10 cellular contexts compared by ENCODE assay signal in the genomic region with DNA sequence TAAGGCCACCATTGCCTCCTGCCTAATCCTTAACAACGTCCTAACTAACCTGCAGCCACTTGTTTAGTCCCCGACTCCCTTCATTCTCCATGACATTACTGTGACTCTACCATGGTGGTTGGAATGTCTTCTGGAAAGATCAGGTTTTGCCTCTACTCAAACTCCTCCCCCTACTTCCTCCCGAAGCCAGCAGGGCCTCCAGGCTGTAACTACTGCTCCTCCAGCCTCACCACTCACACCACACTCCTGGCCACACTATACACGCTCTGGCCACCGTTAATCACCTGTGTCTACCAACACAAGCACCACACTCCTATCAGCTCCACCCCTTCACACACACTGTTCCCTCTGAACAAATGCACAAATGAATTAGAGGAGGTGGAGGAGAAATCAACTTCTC.
A peak's percentile ranks its signal among the peaks of the same experiment; 100 is the strongest.
DNase-seq lines count a peak whose midpoint lies in the region; ATAC-seq and TF ChIP-seq lines count a peak whose summit lies in the region.
"Had no signal": no experiment of that assay in that cellular context is flagged by ENCODE, and none has a peak within 500 bp of the region (broad histone marks: within the 10 kb centered on the region; RNA-seq: fewer than 3 reads in every experiment).

No MANE protein-coding gene starts in this region.

- 0 out of 2 replicates have a peak overlapping the region, but pooled peaks have one; percentile 24 for H3K27ac ChIP-seq in GM23338 (ENCODE audit: low read depth)
- peak overlapping the region; percentile 62 to 68 for H3K27ac ChIP-seq in right atrium auricular region
- H3K27ac ChIP-seq in gastrocnemius medialis, result peak overlapping the region; percentile 7 to 95 (median 62)
- H3K27ac ChIP-seq in foreskin keratinocyte, result no peak overlapping the region

- H3K27me3 ChIP-seq in GM23338 (ENCODE audit: insufficient read depth) (no peaks in the 10 kb centered on the region), right atrium auricular region (no peaks in the 10 kb centered on the region), gastrocnemius medialis (no peaks in the 10 kb centered on the region), foreskin keratinocyte (no peaks in the 10 kb centered on the region)

- H3K4me1 Mint-ChIP-seq in GM23338 (peaks cover 45% of the 10 kb centered on the region), T-helper 17 cell (peaks cover 47% of the 10 kb centered on the region)

- DNase-seq in GM23338 (ENCODE audit: low spot score), result peak; percentile 53
- DNase-seq in T-helper 17 cell, result no peak
- DNase-seq in right atrium auricular region (ENCODE audit: low spot score), result no peak
- no peak for DNase-seq in gastrocnemius medialis
- DNase-seq in D341Med (ENCODE audit: low spot score), result no peak
- DNase-seq in foreskin keratinocyte, result no peak
- DNase-seq in T1000 (lab: John Stamatoyannopoulos, UW), result no peak
- DNase-seq: DMS153, NCI-H774 had no signal

- TF ChIP-seq POLR2A in gastrocnemius medialis (IDR thresholded peaks at IDR 0.05), result no peak

- H3K4me3 ChIP-seq in GM23338 (no peak overlapping the region), right atrium auricular region (no peak overlapping the region), gastrocnemius medialis (no peak overlapping the region)

- H3K9me3 Mint-ChIP-seq in GM23338, result no peaks in the 10 kb centered on the region

- TF ChIP-seq CTCF in GM23338 (conservative IDR thresholded peaks at IDR 0.05; ENCODE audit: low read depth in 2 of 2) (no peak), right atrium auricular region (IDR thresholded peaks at IDR 0.05) (no peak), gastrocnemius medialis (IDR thresholded peaks at IDR 0.05 in 4 of 5, conservative IDR thresholded peaks at IDR 0.05 in 1 of 5) (no peak), foreskin keratinocyte (conservative IDR thresholded peaks at IDR 0.05) (no peak)

- no peak overlapping the region for H2AFZ ChIP-seq in GM23338

- peaks cover 62% of the 10 kb centered on the region for H4K20me1 ChIP-seq in GM23338 (replicated peaks; ENCODE audit: insufficient read depth)

- H3K27me3 Mint-ChIP-seq in GM23338 (ENCODE audit: insufficient read depth, low read depth, poor library complexity) (peaks cover 5% of the 10 kb centered on the region), T-helper 17 cell (no peaks in the 10 kb centered on the region)

- H3K9me3 ChIP-seq in T-helper 17 cell (ENCODE audit: control insufficient read depth, low read length, poor library complexity, severe bottlenecking) (no peaks in the 10 kb centered on the region), right atrium auricular region (no peaks in the 10 kb centered on the region), gastrocnemius medialis (no peaks in the 10 kb centered on the region)

- in situ Hi-C loops in gastrocnemius medialis (cut with MboI; ENCODE audit: low sequenced_read_pairs in 4 of 4), result no loop called here

- no peaks in the 10 kb centered on the region for H3F3A ChIP-seq in GM23338 (replicated peaks; ENCODE audit: low read depth)

- intact Hi-C loops in gastrocnemius medialis (cut with DNase I; ENCODE audit: low total_unique reads), result no loop called here

- H3K4me3 Mint-ChIP-seq in GM23338 (no peak overlapping the region; the same call in 2 of the 3 replicates), T-helper 17 cell (no peak overlapping the region)

- H3K36me3 Mint-ChIP-seq in GM23338 (ENCODE audit: low read depth) (no peaks in the 10 kb centered on the region; the same call in 1 of the 3 replicates), T-helper 17 cell (ENCODE audit: low read depth) (peaks cover 9% of the 10 kb centered on the region)

- H3K79me2 ChIP-seq in GM23338 (replicated peaks; ENCODE audit: insufficient read depth), result peaks cover 92% of the 10 kb centered on the region

- H3K4me2 ChIP-seq in GM23338, result 0 out of 2 replicates have a peak overlapping the region, but pooled peaks have one; percentile 42

- H3K36me3 ChIP-seq in GM23338 (ENCODE audit: insufficient read depth), result no peaks in the 10 kb centered on the region
- no peaks in the 10 kb centered on the region for H3K36me3 ChIP-seq in right atrium auricular region
- H3K36me3 ChIP-seq in gastrocnemius medialis, result no peaks in the 10 kb centered on the region

- ATAC-seq in GM23338 (peak; percentile 62), T-helper 17 cell (no peak), gastrocnemius medialis (no peak), GM19328 (IDR thresholded peaks at IDR 0.05; ENCODE audit: unreplicated experiment) (no peak), foreskin keratinocyte (no peak)

- H3K27ac Mint-ChIP-seq in GM23338 (peak overlapping the region; percentile 33; the same call in 1 of the 2 replicates), T-helper 17 cell (peak overlapping the region; percentile 53)

- H3K9me2 ChIP-seq in GM23338 (ENCODE audit: insufficient read depth), result 0 out of 2 replicates have a peak, but pooled peaks cover 4% of the 10 kb centered on the region

- H3K4me1 ChIP-seq in GM23338 (ENCODE audit: insufficient read depth) (peaks cover 14% of the 10 kb centered on the region), right atrium auricular region (peaks cover 0 to 91% of the 10 kb centered on the region in 2 donors), gastrocnemius medialis (peaks cover 75 to 83% of the 10 kb centered on the region in 2 donors), foreskin keratinocyte (peaks cover 9% of the 10 kb centered on the region)

TF ChIP-seq in GM23338, 12 proteins besides CTCF, POLR2A, EP300 and RAD21:
- TF ChIP-seq ZNF114 (CRISPR knock-in tag; IDR thresholded peaks at IDR 0.05) (no peak), NANOG (IDR thresholded peaks at IDR 0.05; ENCODE audit: borderline replicate concordance) (no peak), EZH2phosphoT487 (IDR thresholded peaks at IDR 0.05; ENCODE audit: unreplicated experiment) (no peak)
